17 cellular contexts compared by ENCODE assay signal in the genomic region with DNA sequence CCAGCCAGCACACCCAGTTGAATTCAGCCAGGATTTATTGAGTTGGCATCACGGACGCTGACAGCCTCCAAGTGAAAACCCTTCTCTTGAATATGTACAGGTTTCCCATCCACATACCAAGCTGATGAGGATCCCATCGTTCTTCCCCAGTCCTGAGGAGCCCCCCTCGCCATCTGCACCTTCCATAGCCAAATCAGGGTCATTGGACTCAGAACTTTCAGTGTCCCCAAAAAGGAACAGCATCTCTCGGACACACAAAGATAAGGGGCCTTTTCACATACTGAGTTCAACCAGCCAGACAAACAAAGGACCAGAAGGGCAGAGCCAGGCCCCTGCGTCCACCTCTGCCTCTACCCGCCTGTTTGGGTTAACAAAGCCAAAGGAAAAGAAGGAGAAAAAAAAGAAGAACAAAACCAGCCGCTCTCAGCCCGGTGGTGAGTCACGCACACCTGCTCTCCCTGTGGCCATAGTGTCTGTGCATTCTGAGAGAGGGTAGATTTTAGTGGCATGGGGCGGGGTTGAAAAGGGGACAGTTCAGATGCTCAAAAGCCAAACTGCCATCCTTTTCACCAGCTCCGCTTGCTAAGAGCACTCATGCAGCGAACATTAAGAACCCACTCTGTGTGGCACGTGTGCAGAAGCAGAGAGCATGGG. TPM values are rescaled to one million over a fixed set of nuclear protein-coding genes. Genes with fewer than 3 reads are reported as not detected.
DNase-seq lines count a peak whose midpoint lies in the region; ATAC-seq and TF ChIP-seq lines count a peak whose summit lies in the region.
"Had no signal": no experiment of that assay in that cellular context is flagged by ENCODE, and none has a peak within 500 bp of the region (broad histone marks: within the 10 kb centered on the region; RNA-seq: fewer than 3 reads in every experiment).

No MANE protein-coding gene starts in this region.

- H3K36me3 Mint-ChIP-seq in CD4-positive, CD25-positive, alpha-beta regulatory T cell: peaks cover 51% of the 10 kb centered on the region
- peaks cover 94% of the 10 kb centered on the region for H3K36me3 Mint-ChIP-seq in CD8-positive, alpha-beta T cell

- H3K36me3 ChIP-seq in CD4-positive, CD25-positive, alpha-beta regulatory T cell (ENCODE audit: control insufficient read depth, insufficient read depth, low read length): peaks cover 91% of the 10 kb centered on the region
- H3K36me3 ChIP-seq in CD8-positive, alpha-beta T cell (ENCODE audit: insufficient read depth, low read length): peaks cover 82% of the 10 kb centered on the region

- H3K4me3 Mint-ChIP-seq in CD4-positive, CD25-positive, alpha-beta regulatory T cell: no peak overlapping the region
- no peak overlapping the region for H3K4me3 Mint-ChIP-seq in CD8-positive, alpha-beta T cell
- H3K4me3 Mint-ChIP-seq: activated CD4-positive, alpha-beta memory T cell treated with anti-CD3 and anti-CD28 coated beads, Interleukin-2, amount 10 ng/mL, durations not matched to agents 7 days and 5 days; CD4-positive, alpha-beta T cell had no signal

- DNase-seq in CD4-positive, CD25-positive, alpha-beta regulatory T cell: no peak
- peak in 1 of 7 experiments; percentile 34 for DNase-seq in CD8-positive, alpha-beta T cell
- DNase-seq in NCI-H345 treated with DMSO at 0.1 percent for 48 hours (lab: John Stamatoyannopoulos, UW; ENCODE audit: unreplicated experiment) (peak; percentile 36), myocyte (ENCODE audit: low read depth) (peak; percentile 85), NCI-H2029 (lab: John Stamatoyannopoulos, UW) (no peak)
- no peak for DNase-seq in stimulated activated naive CD4-positive, alpha-beta T cell (lab: John Stamatoyannopoulos, UW)
- DNase-seq: activated CD4-positive, alpha-beta memory T cell treated with anti-CD3 and anti-CD28 coated beads, Interleukin-2, amount 10 ng/mL, durations not matched to agents 7 days and 5 days; amygdala; CD4-positive, alpha-beta T cell; cortex of kidney; hypothalamus; NCI-H524 treated with DMSO at 0.1 percent for 48 hours; Peyer's patch; spleen had no signal

- no peak overlapping the region for H3K4me3 ChIP-seq in CD4-positive, CD25-positive, alpha-beta regulatory T cell (ENCODE audit: low read depth, low read length)
- no peak overlapping the region for H3K4me3 ChIP-seq in CD8-positive, alpha-beta T cell (ENCODE audit: low read depth, low read length)
- H3K4me3 ChIP-seq: Peyer's patch, spleen, suprapubic skin had no signal

- H3K27me3 Mint-ChIP-seq in CD4-positive, CD25-positive, alpha-beta regulatory T cell: no peaks in the 10 kb centered on the region
- no peaks in the 10 kb centered on the region for H3K27me3 Mint-ChIP-seq in CD8-positive, alpha-beta T cell (ENCODE audit: low read depth)
- H3K27me3 Mint-ChIP-seq: activated CD4-positive, alpha-beta memory T cell treated with anti-CD3 and anti-CD28 coated beads, Interleukin-2, amount 10 ng/mL, durations not matched to agents 7 days and 5 days; CD4-positive, alpha-beta T cell had no signal

- no peaks in the 10 kb centered on the region for H3K27me3 ChIP-seq in CD4-positive, CD25-positive, alpha-beta regulatory T cell (ENCODE audit: control insufficient read depth, insufficient read depth, low read length)
- H3K27me3 ChIP-seq in CD8-positive, alpha-beta T cell (ENCODE audit: insufficient read depth, low read length): no peaks in the 10 kb centered on the region
- H3K27me3 ChIP-seq: Peyer's patch, spleen, suprapubic skin had no signal

- CTCF ChIA-PET in CD8-positive, alpha-beta T cell (lab: Charles Lee): interaction anchor here (0.7 to 1.8 kb wide), 2 partner anchors 14 to 258 kb away, joined by 3 to 8 read pairs; no protein-coding TSS in a partner anchor

- no peak for ATAC-seq in CD4-positive, CD25-positive, alpha-beta regulatory T cell (ENCODE audit: low read depth in 2 of 2)
- no peak for ATAC-seq in CD8-positive, alpha-beta T cell
- ATAC-seq in HG03039 (IDR thresholded peaks at IDR 0.05; ENCODE audit: unreplicated experiment) (no peak), HG02610 (IDR thresholded peaks at IDR 0.05; ENCODE audit: unreplicated experiment) (no peak)

- no peak overlapping the region for H3K27ac ChIP-seq in CD4-positive, CD25-positive, alpha-beta regulatory T cell (ENCODE audit: insufficient read depth, low read length, poor library complexity, severe bottlenecking)
- H3K27ac ChIP-seq in CD8-positive, alpha-beta T cell (ENCODE audit: low read depth, low read length): no peak overlapping the region
- H3K27ac ChIP-seq: Peyer's patch, spleen, suprapubic skin had no signal

- H3K4me1 Mint-ChIP-seq in CD4-positive, CD25-positive, alpha-beta regulatory T cell: peaks cover 0 to 13% (median 5%) of the 10 kb centered on the region in 4 donors
- no peaks in the 10 kb centered on the region for H3K4me1 Mint-ChIP-seq in CD8-positive, alpha-beta T cell (ENCODE audit: low read depth)
- H3K4me1 Mint-ChIP-seq: activated CD4-positive, alpha-beta memory T cell treated with anti-CD3 and anti-CD28 coated beads, Interleukin-2, amount 10 ng/mL, durations not matched to agents 7 days and 5 days had no signal

- H3K9me3 Mint-ChIP-seq in CD4-positive, CD25-positive, alpha-beta regulatory T cell: no peaks in the 10 kb centered on the region
- H3K9me3 Mint-ChIP-seq in CD8-positive, alpha-beta T cell: no peaks in the 10 kb centered on the region
- H3K9me3 Mint-ChIP-seq: activated CD4-positive, alpha-beta memory T cell treated with anti-CD3 and anti-CD28 coated beads, Interleukin-2, amount 10 ng/mL, durations not matched to agents 7 days and 5 days; CD4-positive, alpha-beta T cell had no signal

- H3K9me3 ChIP-seq in CD4-positive, CD25-positive, alpha-beta regulatory T cell (ENCODE audit: control insufficient read depth in 2 of 2, low read length in 2 of 2): no peaks in the 10 kb centered on the region
- H3K9me3 ChIP-seq in CD8-positive, alpha-beta T cell (ENCODE audit: low read length): no peaks in the 10 kb centered on the region
- H3K9me3 ChIP-seq: Peyer's patch, spleen, suprapubic skin had no signal

- no peak for TF ChIP-seq CTCF in CD8-positive, alpha-beta T cell (IDR thresholded peaks at IDR 0.05)

- H3K27ac Mint-ChIP-seq in CD4-positive, CD25-positive, alpha-beta regulatory T cell: peak overlapping the region; percentile 49 to 80 (median 65)
- peak overlapping the region; percentile 60 for H3K27ac Mint-ChIP-seq in CD8-positive, alpha-beta T cell
- H3K27ac Mint-ChIP-seq: activated CD4-positive, alpha-beta memory T cell treated with anti-CD3 and anti-CD28 coated beads, Interleukin-2, amount 10 ng/mL, durations not matched to agents 7 days and 5 days had no signal

- intact Hi-C loops in CD8-positive, alpha-beta T cell (cut with DNase I, micrococcal nuclease): no loop called here

- POLR2A ChIA-PET in CD8-positive, alpha-beta T cell (lab: Charles Lee): interaction anchor here (0.6 kb wide), 1 partner anchor 14 kb away, joined by 3 read pairs; no protein-coding TSS in a partner anchor

- H3K4me1 ChIP-seq in CD4-positive, CD25-positive, alpha-beta regulatory T cell (ENCODE audit: control insufficient read depth, insufficient read depth, low read length, poor library complexity, severe bottlenecking): no peaks in the 10 kb centered on the region
- no peaks in the 10 kb centered on the region for H3K4me1 ChIP-seq in CD8-positive, alpha-beta T cell (ENCODE audit: insufficient read depth, low read length)
- H3K4me1 ChIP-seq: Peyer's patch had no signal

RNA-seq across cellular contexts. Expression of gene KLHL25, which starts 51.2 kb away (rescaled TPM):
- 8.8 TPM for total RNA-seq in CD4-positive, CD25-positive, alpha-beta regulatory T cell
- 1 to 10 TPM in 3 of 4 donors, under 1 TPM in 1; 0.76 to 2.7 (median 1.3) TPM for polyA plus RNA-seq in CD4-positive, CD25-positive, alpha-beta regulatory T cell
- 1 to 10 TPM; 4.3 to 4.9 TPM for total RNA-seq in CD8-positive, alpha-beta T cell
- 4.5 and 6.6 TPM in 2 replicates for total RNA-seq in myocyte
- 3.7 TPM for polyA plus RNA-seq in myocyte (2012)

Comparison
In these comparisons a context has a peak if more than half of its experiments do, and no peak if none do; other contexts are left out.
1. DNase-seq: peak in NCI-H345 treated with DMSO at 0.1 percent for 48 hours (single experiment) and myocyte (single experiment); none in CD4-positive, CD25-positive, alpha-beta regulatory T cell (0 of 3), stimulated activated naive CD4-positive, alpha-beta T cell (0 of 6) and NCI-H2029 (single experiment).